ENCODE assay signal across 20 cellular contexts in the genomic region with DNA sequence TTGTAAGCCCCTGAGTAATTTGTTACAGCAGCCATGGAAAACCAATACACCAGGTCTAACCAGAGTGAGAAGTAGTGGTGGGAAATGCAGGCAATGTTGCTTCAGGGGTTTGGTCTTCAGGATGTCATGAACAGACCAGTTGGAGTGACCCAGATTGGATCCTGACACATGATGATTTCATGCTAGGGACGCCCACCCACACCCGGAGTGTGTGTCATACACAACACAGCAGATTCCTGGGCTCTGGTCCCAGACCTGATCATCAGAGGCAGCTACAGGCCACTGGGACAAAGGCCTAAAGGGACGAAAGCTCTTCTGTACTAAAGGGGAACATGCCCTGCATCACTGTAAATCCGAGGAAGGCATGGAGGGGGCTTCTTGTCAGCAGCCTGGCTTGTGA.
"Had no signal": no experiment of that assay in that cellular context is flagged by ENCODE, and none has a peak within 500 bp of the region (broad histone marks: within the 10 kb centered on the region; RNA-seq: fewer than 3 reads in every experiment).

No MANE protein-coding gene starts in this region.

- H3K27me3 ChIP-seq: gastrocnemius medialis, neutrophil, right lobe of liver, stomach had no signal

- H3K4me1 ChIP-seq: gastrocnemius medialis, heart right ventricle, psoas muscle, right lobe of liver, stomach had no signal

- FAIRE-seq: endothelial cell of umbilical vein, urothelium cell line had no signal

- H3K27ac ChIP-seq: coronary artery, gastrocnemius medialis, heart right ventricle, neutrophil, psoas muscle, right lobe of liver, stomach had no signal

- H3K4me1 Mint-ChIP-seq: endodermal cell had no signal

- ATAC-seq: gastrocnemius medialis; heart right ventricle; left lobe of liver; mucosa of descending colon; naive thymus-derived CD8-positive, alpha-beta T cell; right lobe of liver had no signal

- H3K4me3 Mint-ChIP-seq: endodermal cell; naive thymus-derived CD8-positive, alpha-beta T cell had no signal

- H3K27ac Mint-ChIP-seq: endodermal cell; naive thymus-derived CD8-positive, alpha-beta T cell had no signal

- DNase-seq: effector CD4-positive, alpha-beta T cell; endodermal cell; erythroblast; gastrocnemius medialis; heart right ventricle; islet precursor cell; mammary epithelial cell; mucosa of descending colon; naive thymus-derived CD8-positive, alpha-beta T cell; retina; right lobe of liver; stimulated activated naive CD4-positive, alpha-beta T cell; stomach; trophoblast cell had no signal

- H3K4me3 ChIP-seq: coronary artery, gastrocnemius medialis, heart right ventricle, mucosa of descending colon, psoas muscle, right lobe of liver, stomach had no signal

- H3K9me3 ChIP-seq: gastrocnemius medialis, mucosa of descending colon, neutrophil, psoas muscle, right lobe of liver had no signal

- H3K36me3 ChIP-seq: gastrocnemius medialis, heart right ventricle, neutrophil, right lobe of liver, stomach had no signal
